ENCODE assay signal across 8 cellular contexts in the genomic region with DNA sequence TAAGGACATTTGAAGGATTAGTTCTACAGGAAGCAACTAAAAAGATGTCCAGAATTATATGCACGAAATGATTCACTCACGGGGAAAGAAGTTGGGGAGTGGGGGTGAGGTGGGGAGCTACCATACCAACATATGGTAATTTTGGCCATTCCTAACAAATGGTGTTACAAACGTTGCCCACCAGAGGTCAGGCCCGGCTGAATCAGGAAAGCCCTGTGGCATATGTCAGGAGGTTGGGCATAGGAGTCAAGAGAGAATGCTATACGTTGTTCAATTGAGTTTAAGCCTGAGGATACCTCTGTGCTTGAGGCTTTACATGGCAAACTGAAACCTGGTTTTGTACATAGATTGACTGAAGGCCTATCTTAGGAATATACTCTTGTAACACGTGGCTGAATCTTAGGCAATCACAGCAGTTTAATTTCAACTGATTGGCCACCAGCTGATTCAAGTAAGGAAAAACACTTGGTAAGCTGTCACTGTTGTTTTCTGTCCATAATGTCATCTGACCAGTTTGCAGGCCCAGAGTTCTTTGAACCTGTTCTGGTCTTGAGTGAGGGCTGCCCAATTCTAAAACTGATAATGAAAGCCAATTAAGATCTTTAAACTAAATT.
DNase-seq lines count a peak whose midpoint lies in the region; ATAC-seq and TF ChIP-seq lines count a peak whose summit lies in the region.

No MANE protein-coding gene starts in this region.

- H3K79me2 ChIP-seq in ACC112 (ENCODE audit: control insufficient read depth, insufficient read depth, low read length, unreplicated experiment): no peaks in the 10 kb centered on the region

- no peaks in the 10 kb centered on the region for H3K4me1 Mint-ChIP-seq in stimulated activated naive CD8-positive, alpha-beta T cell treated with anti-CD3 and anti-CD28 coated beads, Interleukin-15, amount 100 ng/mL, for 72 hours

- H3K27ac ChIP-seq in ACC112 (ENCODE audit: low read depth, low read length): no peak overlapping the region

- no peak overlapping the region for H3K4me3 Mint-ChIP-seq in stimulated activated naive CD8-positive, alpha-beta T cell treated with anti-CD3 and anti-CD28 coated beads, Interleukin-15, amount 100 ng/mL, for 72 hours

- H3K27me3 Mint-ChIP-seq in stimulated activated naive CD8-positive, alpha-beta T cell treated with anti-CD3 and anti-CD28 coated beads, Interleukin-15, amount 100 ng/mL, for 72 hours: peaks cover 26% of the 10 kb centered on the region

- H3K27me3 ChIP-seq in ACC112 (ENCODE audit: insufficient read depth, low read length): no peaks in the 10 kb centered on the region

- no peaks in the 10 kb centered on the region for H3K36me3 ChIP-seq in ACC112 (ENCODE audit: insufficient read depth, low read length)

- no peaks in the 10 kb centered on the region for H3K9me3 Mint-ChIP-seq in stimulated activated naive CD8-positive, alpha-beta T cell treated with anti-CD3 and anti-CD28 coated beads, Interleukin-15, amount 100 ng/mL, for 72 hours

- H3K4me1 ChIP-seq in ACC112 (ENCODE audit: control insufficient read depth, insufficient read depth, low read length, unreplicated experiment): peaks cover 18% of the 10 kb centered on the region

- no peak overlapping the region for H3K4me3 ChIP-seq in ACC112 (ENCODE audit: low read depth, low read length)

- peak overlapping the region; percentile 6 for H2AFZ ChIP-seq in ACC112 (ENCODE audit: low read length, unreplicated experiment)

- peak; percentile 50; the same call in 1 of the 2 replicates for TF ChIP-seq CTCF in GM12874 (IDR thresholded peaks at IDR 0.05; ENCODE audit: insufficient read depth, low read depth, low read length)

- DNase-seq in NCI-H1105 (lab: John Stamatoyannopoulos, UW): peak; percentile 54
- DNase-seq in T1000 (lab: John Stamatoyannopoulos, UW): peak; percentile 35
- DNase-seq in cerebellar cortex (ENCODE audit: low spot score): peak; percentile 37
- peak; percentile 79 for DNase-seq in left kidney (ENCODE audit: low read depth, low spot score)
- DNase-seq in stimulated activated naive CD8-positive, alpha-beta T cell treated with anti-CD3 and anti-CD28 coated beads, Interleukin-15, amount 100 ng/mL, for 72 hours: peak; percentile 42 to 49

- no peak overlapping the region for H3K27ac Mint-ChIP-seq in stimulated activated naive CD8-positive, alpha-beta T cell treated with anti-CD3 and anti-CD28 coated beads, Interleukin-15, amount 100 ng/mL, for 72 hours

- peak; percentile 89 for ATAC-seq in HG02610 (IDR thresholded peaks at IDR 0.05; ENCODE audit: unreplicated experiment)
- ATAC-seq in stimulated activated naive CD8-positive, alpha-beta T cell treated with anti-CD3 and anti-CD28 coated beads, Interleukin-15, amount 100 ng/mL, for 72 hours: peak; percentile 89
